10 cellular contexts compared by ENCODE assay signal in the genomic region with DNA sequence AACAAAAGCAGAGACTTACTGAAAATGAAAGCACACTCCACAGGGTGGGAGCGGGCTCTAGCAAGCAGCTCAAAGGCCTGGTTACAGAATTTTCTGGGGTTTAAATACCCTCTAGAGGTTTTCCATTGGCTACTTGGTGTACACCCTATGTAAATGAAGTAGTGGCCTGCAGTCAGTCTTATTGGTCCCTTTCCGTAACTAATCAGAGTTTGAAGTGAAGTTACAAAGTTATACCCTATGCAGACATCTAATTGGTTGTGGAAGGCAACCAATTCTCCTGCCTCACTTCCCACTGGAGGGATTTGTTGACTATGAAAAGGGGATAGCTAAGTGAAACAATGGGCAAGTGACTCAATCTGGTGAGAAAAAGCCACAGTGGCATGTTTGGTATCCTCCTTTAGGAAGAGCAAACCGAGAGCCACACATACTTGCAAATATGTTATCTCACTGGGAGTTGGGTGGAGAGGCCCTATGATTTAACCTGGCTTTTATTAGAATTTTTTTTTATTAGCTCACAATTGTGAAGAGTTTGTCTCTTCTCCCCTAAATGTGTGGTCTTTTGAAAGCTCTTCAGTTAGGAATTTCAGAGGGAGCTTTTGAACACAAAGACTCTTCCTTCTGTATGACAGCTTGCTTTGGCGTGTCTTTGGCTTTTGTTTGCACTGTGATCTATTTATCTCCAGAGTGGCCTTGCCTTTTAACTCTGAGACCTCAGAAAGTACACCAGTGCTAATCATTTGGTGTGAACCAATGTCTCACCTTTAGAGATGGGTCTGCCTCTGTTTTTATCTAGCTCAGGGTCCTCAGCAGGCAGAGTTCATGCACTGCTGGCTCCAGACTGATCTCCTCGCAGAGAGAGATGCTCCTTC.
DNase-seq lines count a peak whose midpoint lies in the region; FAIRE-seq and TF ChIP-seq lines count a peak whose summit lies in the region.
"Had no signal": no experiment of that assay in that cellular context is flagged by ENCODE, and none has a peak within 500 bp of the region (broad histone marks: within the 10 kb centered on the region; RNA-seq: fewer than 3 reads in every experiment).

No MANE protein-coding gene starts in this region.

- H3K4me1 ChIP-seq in stomach smooth muscle (ENCODE audit: control insufficient read depth, insufficient read depth, low read length): peaks cover 29% of the 10 kb centered on the region

- peak; percentile 44 for DNase-seq in DMS 273 (lab: John Stamatoyannopoulos, UW; ENCODE audit: unreplicated experiment)
- DNase-seq in DMS 273 treated with DMSO at 0.1 percent for 48 hours (lab: John Stamatoyannopoulos, UW): no peak
- DNase-seq in iris pigment epithelial cell (ENCODE audit: low read depth): peak; percentile 95
- DNase-seq in frontal cortex (ENCODE audit: low spot score in 2 of 2): no peak
- no peak for DNase-seq in SIG-M5 (lab: John Stamatoyannopoulos, UW)
- DNase-seq in NCI-H510A (lab: John Stamatoyannopoulos, UW): no peak
- DNase-seq: NCI-H1930 had no signal

- no peaks in the 10 kb centered on the region for H3K36me3 ChIP-seq in stomach smooth muscle (ENCODE audit: control insufficient read depth in 2 of 2, insufficient read depth in 2 of 2, low read length in 2 of 2)

- H3K9me3 ChIP-seq in stomach smooth muscle (ENCODE audit: control insufficient read depth in 2 of 2, low read length in 2 of 2): no peaks in the 10 kb centered on the region

- no peak overlapping the region for H3K9ac ChIP-seq in stomach smooth muscle (ENCODE audit: low read length in 2 of 2)

- peak overlapping the region; percentile 6 for H3K27ac ChIP-seq in stomach smooth muscle (ENCODE audit: low read length)
- H3K27ac ChIP-seq: 22Rv1 had no signal

- no peak for FAIRE-seq in frontal cortex (lab: Jason Lieb, UNC)

- H3K4me3 ChIP-seq in WI38 (ENCODE audit: low read depth, low read length) (peak overlapping the region; percentile 32), stomach smooth muscle (ENCODE audit: low read length in 2 of 2) (no peak overlapping the region)

- TF ChIP-seq CTCF in WI38 (IDR thresholded peaks at IDR 0.05; ENCODE audit: low read depth, low read length): no peak

- no peaks in the 10 kb centered on the region for H3K27me3 ChIP-seq in stomach smooth muscle (ENCODE audit: control insufficient read depth in 1 of 2, insufficient read depth in 2 of 2, low read length in 2 of 2)

Comparison
In these comparisons a context has a peak if more than half of its experiments do, and no peak if none do; other contexts are left out.
1. DNase-seq: peak in DMS 273 (single experiment) and iris pigment epithelial cell (single experiment); none in DMS 273 treated with DMSO at 0.1 percent for 48 hours (single experiment), frontal cortex (0 of 2), SIG-M5 (single experiment) and NCI-H510A (single experiment).